2 cellular contexts compared by ENCODE assay signal in the genomic region with DNA sequence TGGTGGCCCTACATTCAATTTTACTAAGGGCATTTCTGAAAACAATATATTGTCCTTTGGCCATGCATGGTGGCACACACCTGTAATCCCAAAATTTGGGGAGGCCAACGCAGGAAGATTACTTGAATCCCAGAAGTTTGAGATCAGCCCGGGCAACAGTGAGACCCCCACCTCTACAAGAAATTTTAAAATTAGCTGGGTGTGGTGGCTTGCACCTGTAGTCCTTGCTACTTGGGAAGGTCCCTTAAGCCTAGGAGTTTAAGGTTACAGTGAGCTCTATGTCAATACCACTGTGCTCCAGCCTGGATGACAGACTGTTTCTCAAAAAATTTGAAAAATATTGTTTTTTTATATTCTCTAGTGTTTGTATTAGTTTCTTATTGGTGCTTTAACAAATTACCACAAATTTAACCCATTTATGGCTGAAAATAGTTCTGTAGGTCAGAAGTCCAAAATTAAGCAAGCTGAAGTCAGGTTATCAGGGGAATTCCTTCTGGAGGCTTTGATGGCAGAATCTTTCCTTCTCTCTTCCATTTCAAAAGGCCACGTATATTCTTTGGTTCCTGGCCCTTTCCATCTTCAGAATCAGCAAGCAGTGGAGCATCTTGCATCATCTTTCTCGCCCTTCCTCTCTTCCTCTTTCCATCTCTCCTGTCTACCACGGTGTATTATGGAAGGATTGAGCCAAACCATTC.
TF ChIP-seq lines count a peak whose summit lies in the region.

No MANE protein-coding gene starts in this region.

TF ChIP-seq in IMR-90, 13 proteins besides CTCF, POLR2A, EP300 and RAD21:
- 0 out of 2 replicates have a peak, but pooled peaks have one; percentile 11 for TF ChIP-seq CEBPB (IDR thresholded peaks at IDR 0.05; ENCODE audit: low read depth, low read length)
- TF ChIP-seq BHLHE40 (IDR thresholded peaks at IDR 0.05; ENCODE audit: low read depth, low read length): no peak

TF ChIP-seq in WTC11, 78 proteins besides CTCF, POLR2A, EP300 and RAD21:
- TF ChIP-seq GTF2I (CRISPR knock-in tag; conservative IDR thresholded peaks at IDR 0.05) (no peak), NFATC4 (CRISPR knock-in tag; IDR thresholded peaks at IDR 0.05) (peak; percentile 37; the same call in 1 of the 2 replicates), ATF1 (CRISPR knock-in tag; IDR thresholded peaks at IDR 0.05) (no peak), PRRX2 (CRISPR knock-in tag; IDR thresholded peaks at IDR 0.05) (peak; percentile 60; the same call in 1 of the 2 replicates)
- TF ChIP-seq, protein P1, sequence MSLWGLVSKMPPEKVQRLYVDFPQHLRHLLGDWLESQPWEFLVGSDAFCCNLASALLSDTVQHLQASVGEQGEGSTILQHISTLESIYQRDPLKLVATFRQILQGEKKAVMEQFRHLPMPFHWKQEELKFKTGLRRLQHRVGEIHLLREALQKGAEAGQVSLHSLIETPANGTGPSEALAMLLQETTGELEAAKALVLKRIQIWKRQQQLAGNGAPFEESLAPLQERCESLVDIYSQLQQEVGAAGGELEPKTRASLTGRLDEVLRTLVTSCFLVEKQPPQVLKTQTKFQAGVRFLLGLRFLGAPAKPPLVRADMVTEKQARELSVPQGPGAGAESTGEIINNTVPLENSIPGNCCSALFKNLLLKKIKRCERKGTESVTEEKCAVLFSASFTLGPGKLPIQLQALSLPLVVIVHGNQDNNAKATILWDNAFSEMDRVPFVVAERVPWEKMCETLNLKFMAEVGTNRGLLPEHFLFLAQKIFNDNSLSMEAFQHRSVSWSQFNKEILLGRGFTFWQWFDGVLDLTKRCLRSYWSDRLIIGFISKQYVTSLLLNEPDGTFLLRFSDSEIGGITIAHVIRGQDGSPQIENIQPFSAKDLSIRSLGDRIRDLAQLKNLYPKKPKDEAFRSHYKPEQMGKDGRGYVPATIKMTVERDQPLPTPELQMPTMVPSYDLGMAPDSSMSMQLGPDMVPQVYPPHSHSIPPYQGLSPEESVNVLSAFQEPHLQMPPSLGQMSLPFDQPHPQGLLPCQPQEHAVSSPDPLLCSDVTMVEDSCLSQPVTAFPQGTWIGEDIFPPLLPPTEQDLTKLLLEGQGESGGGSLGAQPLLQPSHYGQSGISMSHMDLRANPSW (CRISPR knock-in tag; conservative IDR thresholded peaks at IDR 0.05; ENCODE audit: low read depth): no peak
- TF ChIP-seq, protein P2, sequence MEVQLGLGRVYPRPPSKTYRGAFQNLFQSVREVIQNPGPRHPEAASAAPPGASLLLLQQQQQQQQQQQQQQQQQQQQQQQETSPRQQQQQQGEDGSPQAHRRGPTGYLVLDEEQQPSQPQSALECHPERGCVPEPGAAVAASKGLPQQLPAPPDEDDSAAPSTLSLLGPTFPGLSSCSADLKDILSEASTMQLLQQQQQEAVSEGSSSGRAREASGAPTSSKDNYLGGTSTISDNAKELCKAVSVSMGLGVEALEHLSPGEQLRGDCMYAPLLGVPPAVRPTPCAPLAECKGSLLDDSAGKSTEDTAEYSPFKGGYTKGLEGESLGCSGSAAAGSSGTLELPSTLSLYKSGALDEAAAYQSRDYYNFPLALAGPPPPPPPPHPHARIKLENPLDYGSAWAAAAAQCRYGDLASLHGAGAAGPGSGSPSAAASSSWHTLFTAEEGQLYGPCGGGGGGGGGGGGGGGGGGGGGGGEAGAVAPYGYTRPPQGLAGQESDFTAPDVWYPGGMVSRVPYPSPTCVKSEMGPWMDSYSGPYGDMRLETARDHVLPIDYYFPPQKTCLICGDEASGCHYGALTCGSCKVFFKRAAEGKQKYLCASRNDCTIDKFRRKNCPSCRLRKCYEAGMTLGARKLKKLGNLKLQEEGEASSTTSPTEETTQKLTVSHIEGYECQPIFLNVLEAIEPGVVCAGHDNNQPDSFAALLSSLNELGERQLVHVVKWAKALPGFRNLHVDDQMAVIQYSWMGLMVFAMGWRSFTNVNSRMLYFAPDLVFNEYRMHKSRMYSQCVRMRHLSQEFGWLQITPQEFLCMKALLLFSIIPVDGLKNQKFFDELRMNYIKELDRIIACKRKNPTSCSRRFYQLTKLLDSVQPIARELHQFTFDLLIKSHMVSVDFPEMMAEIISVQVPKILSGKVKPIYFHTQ (CRISPR knock-in tag; IDR thresholded peaks at IDR 0.05): peak; percentile 85
TF ChIP-seq in WTC11: peak in this region for 3.
